Comparison of ENCODE assay signal across 1 cellular context in the genomic region with DNA sequence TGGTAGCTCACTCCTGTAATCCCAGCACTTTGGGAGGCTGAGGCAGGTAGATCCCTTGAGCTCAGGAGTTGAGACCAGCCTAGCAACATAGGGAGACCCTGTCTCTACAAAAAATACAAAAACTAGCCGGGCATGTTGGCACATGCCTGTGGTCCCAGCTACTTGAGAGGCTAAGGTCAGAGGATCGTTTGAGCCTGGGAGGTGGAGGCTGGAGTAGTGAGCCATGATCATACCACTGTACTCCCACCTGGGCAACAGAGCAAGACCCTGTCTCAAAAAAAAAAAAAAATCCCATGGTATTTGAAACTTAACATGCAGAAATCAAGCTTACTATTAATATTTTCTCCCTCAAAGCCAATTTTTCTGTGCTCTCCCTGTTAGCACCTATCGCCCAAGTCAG.
TF ChIP-seq lines count a peak whose summit lies in the region.

No MANE protein-coding gene starts in this region.

TF ChIP-seq in IMR-90, 13 proteins besides CTCF, POLR2A, EP300 and RAD21 (continued from another document):
- no peak for TF ChIP-seq SMC3 (IDR thresholded peaks at IDR 0.05; ENCODE audit: low read depth, low read length)
